In genomic region chr22:40028098-40028425, GRCh38 we compare ENCODE assay signal across 2 cellular contexts.
TF ChIP-seq lines count a peak whose summit lies in the region.

No MANE protein-coding gene starts in this region.

TF ChIP-seq in SK-N-SH, 30 proteins besides CTCF, POLR2A, EP300 and RAD21 (continued from another document):
- no peak for TF ChIP-seq NFIC (IDR thresholded peaks at IDR 0.05; ENCODE audit: borderline replicate concordance)
- no peak for TF ChIP-seq FOXM1 (IDR thresholded peaks at IDR 0.05; ENCODE audit: low read depth)

TF ChIP-seq in SK-N-SH treated with all-trans-retinoic acid at 6 μM for 48 hours, 23 proteins besides CTCF, POLR2A, EP300 and RAD21 (continued from another document):
- TF ChIP-seq TSHZ2 (CRISPR knock-in tag; IDR thresholded peaks at IDR 0.05) (no peak), CSRNP3 (CRISPR knock-in tag; IDR thresholded peaks at IDR 0.05) (no peak), ARNTL (CRISPR knock-in tag; IDR thresholded peaks at IDR 0.05; ENCODE audit: borderline replicate concordance, low read depth) (no peak), ISL1 (CRISPR knock-in tag; IDR thresholded peaks at IDR 0.05) (no peak), PATZ1 (CRISPR knock-in tag; IDR thresholded peaks at IDR 0.05; ENCODE audit: borderline replicate concordance) (no peak), ZC3H10 (CRISPR knock-in tag; IDR thresholded peaks at IDR 0.05) (no peak)
